In the genomic region with DNA sequence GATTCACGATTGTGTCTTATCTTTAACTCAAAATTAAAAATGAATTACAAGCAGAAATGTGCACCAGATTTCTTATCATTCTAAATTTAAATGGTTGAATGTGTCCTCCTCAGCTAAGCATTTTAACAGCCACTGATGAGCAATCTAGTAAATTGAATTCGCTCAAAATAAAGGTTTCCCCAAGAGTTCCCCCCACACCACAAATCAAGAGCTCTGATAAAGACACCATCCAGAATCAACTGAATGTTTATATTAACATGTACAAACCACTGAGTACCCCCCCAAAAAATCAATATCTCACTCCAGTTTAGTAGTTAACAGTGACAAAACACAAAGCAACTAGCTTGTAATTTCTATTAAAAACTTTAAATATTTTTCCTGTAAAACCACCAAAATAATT, we compare ENCODE assay signal across 9 cellular contexts. TPM values are rescaled to one million over a fixed set of nuclear protein-coding genes. Genes with fewer than 3 reads are reported as not detected.
A peak's percentile ranks its signal among the peaks of the same experiment; 100 is the strongest.
DNase-seq lines count a peak whose midpoint lies in the region; ATAC-seq and TF ChIP-seq lines count a peak whose summit lies in the region.
"Had no signal": no experiment of that assay in that cellular context is flagged by ENCODE, and none has a peak within 500 bp of the region (broad histone marks: within the 10 kb centered on the region; RNA-seq: fewer than 3 reads in every experiment).

No MANE protein-coding gene starts in this region.

- CTCF ChIA-PET in CD8-positive, alpha-beta T cell (lab: Charles Lee): interaction anchor here (0.9 kb wide), 1 partner anchor 10 kb away, joined by 3 read pairs; no protein-coding TSS in a partner anchor

- no peaks in the 10 kb centered on the region for H3K9me3 ChIP-seq in CD8-positive, alpha-beta T cell (ENCODE audit: low read length)
- no peaks in the 10 kb centered on the region for H3K9me3 ChIP-seq in MM.1S (replicated peaks; ENCODE audit: insufficient read depth, low read length)
- no peaks in the 10 kb centered on the region for H3K9me3 ChIP-seq in duodenal mucosa (ENCODE audit: control insufficient read depth in 1 of 2, low read length in 2 of 2)
- H3K9me3 ChIP-seq: prostate gland had no signal

- H3K4me3 Mint-ChIP-seq in CD8-positive, alpha-beta T cell: peak overlapping the region; percentile 74
- H3K4me3 Mint-ChIP-seq in neural crest cell: peak overlapping the region; percentile 97

- H3K4me3 ChIP-seq in CD8-positive, alpha-beta T cell (ENCODE audit: low read depth, low read length): peak overlapping the region; percentile 99
- peak overlapping the region; percentile 99; the same call in 1 of the 2 replicates for H3K4me3 ChIP-seq in MM.1S (ENCODE audit: low read length)
- peak overlapping the region; percentile 95 for H3K4me3 ChIP-seq in duodenal mucosa (ENCODE audit: low read depth in 1 of 2, low read length in 2 of 2)

- no peak overlapping the region for H3K27ac Mint-ChIP-seq in CD8-positive, alpha-beta T cell
- H3K27ac Mint-ChIP-seq in neural crest cell (ENCODE audit: unreplicated experiment): no peak overlapping the region

- peaks cover 69% of the 10 kb centered on the region for H3K4me1 Mint-ChIP-seq in CD8-positive, alpha-beta T cell (ENCODE audit: low read depth)
- H3K4me1 Mint-ChIP-seq in neural crest cell: peaks cover 63% of the 10 kb centered on the region

- peaks cover 13% of the 10 kb centered on the region for H3F3A ChIP-seq in MM.1S (ENCODE audit: insufficient read depth, low read length)

- H3K27me3 ChIP-seq in CD8-positive, alpha-beta T cell (ENCODE audit: insufficient read depth, low read length): no peaks in the 10 kb centered on the region
- H3K27me3 ChIP-seq in MM.1S (replicated peaks; ENCODE audit: insufficient read depth, low read length) (no peaks in the 10 kb centered on the region), duodenal mucosa (ENCODE audit: control insufficient read depth in 1 of 2, insufficient read depth in 2 of 2, low read length in 2 of 2) (no peaks in the 10 kb centered on the region), foreskin keratinocyte (no peaks in the 10 kb centered on the region)

- H3K9ac ChIP-seq in MM.1S (ENCODE audit: low read length) (peak overlapping the region; percentile 90; the same call in 1 of the 2 replicates), duodenal mucosa (ENCODE audit: low read depth in 1 of 2, low read length in 2 of 2) (peak overlapping the region in 1 of 2 donors; percentile 93)

- no peaks in the 10 kb centered on the region for H3K36me3 ChIP-seq in CD8-positive, alpha-beta T cell (ENCODE audit: insufficient read depth, low read length)
- H3K36me3 ChIP-seq in MM.1S (replicated peaks; ENCODE audit: insufficient read depth, low read length) (no peaks in the 10 kb centered on the region), duodenal mucosa (ENCODE audit: control insufficient read depth in 1 of 2, insufficient read depth in 2 of 2, low read length in 2 of 2) (no peaks in the 10 kb centered on the region)
- H3K36me3 ChIP-seq: prostate gland had no signal

- peaks cover 57% of the 10 kb centered on the region for H3K4me1 ChIP-seq in CD8-positive, alpha-beta T cell (ENCODE audit: insufficient read depth, low read length)
- H3K4me1 ChIP-seq in MM.1S (ENCODE audit: low read length) (peaks cover 5% of the 10 kb centered on the region; the same call in 1 of the 2 replicates), duodenal mucosa (ENCODE audit: control insufficient read depth in 1 of 2, insufficient read depth in 2 of 2, low read length in 2 of 2) (peaks cover 39 to 49% of the 10 kb centered on the region in 2 donors), foreskin keratinocyte (peaks cover 18% of the 10 kb centered on the region)

- TF ChIP-seq CTCF in CD8-positive, alpha-beta T cell (IDR thresholded peaks at IDR 0.05): no peak
- no peak for TF ChIP-seq CTCF in MM.1S (IDR thresholded peaks at IDR 0.05; ENCODE audit: low read length)
- TF ChIP-seq CTCF in neural crest cell (conservative IDR thresholded peaks at IDR 0.05): no peak
- TF ChIP-seq CTCF in foreskin keratinocyte (conservative IDR thresholded peaks at IDR 0.05): no peak

- H3K79me2 ChIP-seq in MM.1S (ENCODE audit: low read length): peaks cover 84% of the 10 kb centered on the region

- peak overlapping the region; percentile 83 for H3K4me2 ChIP-seq in MM.1S (ENCODE audit: low read depth, low read length)

- H3K9me2 ChIP-seq in MM.1S (replicated peaks; ENCODE audit: insufficient read depth, low read length): no peaks in the 10 kb centered on the region

- H3K27me3 Mint-ChIP-seq in CD8-positive, alpha-beta T cell (ENCODE audit: low read depth): no peaks in the 10 kb centered on the region
- no peaks in the 10 kb centered on the region for H3K27me3 Mint-ChIP-seq in neural crest cell (ENCODE audit: low read depth)

- POLR2A ChIA-PET in CD8-positive, alpha-beta T cell (lab: Charles Lee): no interaction called here

- no peak for DNase-seq in CD8-positive, alpha-beta T cell
- DNase-seq in MM.1S (no peak), neural crest cell (ENCODE audit: low read depth, low spot score) (no peak), midbrain (lab: John Stamatoyannopoulos, UW) (no peak), foreskin keratinocyte (no peak), hippocampal formation (lab: John Stamatoyannopoulos, UW) (no peak)

- no peak for ATAC-seq in CD8-positive, alpha-beta T cell
- ATAC-seq in HG03457 (IDR thresholded peaks at IDR 0.05; ENCODE audit: unreplicated experiment): no peak
- ATAC-seq in foreskin keratinocyte: no peak

- H3K27ac ChIP-seq in CD8-positive, alpha-beta T cell (ENCODE audit: low read depth, low read length): no peak overlapping the region
- no peak overlapping the region for H3K27ac ChIP-seq in MM.1S (ENCODE audit: low read length)
- no peak overlapping the region for H3K27ac ChIP-seq in duodenal mucosa (ENCODE audit: low read depth, low read length)
- no peak overlapping the region for H3K27ac ChIP-seq in foreskin keratinocyte
- H3K27ac ChIP-seq: prostate gland had no signal

- no peaks in the 10 kb centered on the region for H3K9me3 Mint-ChIP-seq in CD8-positive, alpha-beta T cell
- no peaks in the 10 kb centered on the region for H3K9me3 Mint-ChIP-seq in neural crest cell

- no peak overlapping the region for H2AFZ ChIP-seq in MM.1S (ENCODE audit: low read length)

- peaks cover 10% of the 10 kb centered on the region; the same call in 1 of the 2 replicates for H4K20me1 ChIP-seq in MM.1S (ENCODE audit: insufficient read depth, low read length)

- H3K36me3 Mint-ChIP-seq in CD8-positive, alpha-beta T cell: peaks cover 30% of the 10 kb centered on the region
- no peaks in the 10 kb centered on the region for H3K36me3 Mint-ChIP-seq in neural crest cell (ENCODE audit: low read depth)

- intact Hi-C loops in CD8-positive, alpha-beta T cell (cut with DNase I, micrococcal nuclease): loop anchor here in 1 of 2 experiments (10.0 kb wide), 1 partner anchor 670 kb away; a partner anchor contains a TSS

RNA-seq across cellular contexts. Expression of a gene that starts 1.9 kb away (rescaled TPM):
- 100 to 1,000 TPM; 125 to 128 TPM for total RNA-seq in CD8-positive, alpha-beta T cell
- total RNA-seq in neural crest cell (73.6 and 74.9 TPM in 2 replicates), foreskin keratinocyte (90.5 and 93.7 TPM in 2 replicates)
- polyA plus RNA-seq in foreskin keratinocyte: 35.7 and 42.6 TPM in 2 replicates

RNA-seq across cellular contexts. Expression of a gene that starts 3.6 kb away (rescaled TPM):
- 1 to 10 TPM; 5.1 to 8.2 TPM for total RNA-seq in CD8-positive, alpha-beta T cell
- total RNA-seq in neural crest cell (25.7 and 29.6 TPM in 2 replicates), foreskin keratinocyte (46.9 and 50.5 TPM in 2 replicates)
- 32.1 and 39.4 TPM in 2 replicates for polyA plus RNA-seq in foreskin keratinocyte
